13 cellular contexts compared by ENCODE assay signal in genomic region chr1:67960766-67961165, GRCh38.
A peak's percentile ranks its signal among the peaks of the same experiment; 100 is the strongest.
DNase-seq lines count a peak whose midpoint lies in the region; ATAC-seq and TF ChIP-seq lines count a peak whose summit lies in the region.
"Had no signal": no experiment of that assay in that cellular context is flagged by ENCODE, and none has a peak within 500 bp of the region (broad histone marks: within the 10 kb centered on the region; RNA-seq: fewer than 3 reads in every experiment).

No MANE protein-coding gene starts in this region.

- H3K9ac ChIP-seq in IMR-90 (ENCODE audit: low read depth, low read length): no peak overlapping the region

- DNase-seq in IMR-90 (no peak), NCI-H446 treated with DMSO at 0.1 percent for 48 hours (lab: John Stamatoyannopoulos, UW) (peak; percentile 16), amniotic epithelial cell (ENCODE audit: low read depth) (peak; percentile 37), PC-9 (no peak)
- no peak for DNase-seq in stimulated activated effector memory CD8-positive, alpha-beta T cell treated with anti-CD3 and anti-CD28 coated beads, Interleukin-12 subunit alpha, Interleukin-12 subunit beta, amount 100 ng/mL, for 72 hours (ENCODE audit: low spot score in 2 of 2)
- no peak for DNase-seq in CD4-positive, alpha-beta memory T cell
- DNase-seq: C1 segment of cervical spinal cord; CD8-positive, alpha-beta T cell; DMS 273 treated with DMSO at 0.1 percent for 48 hours; DND-41; GOT3 had no signal

- no peaks in the 10 kb centered on the region for H3K36me3 ChIP-seq in IMR-90 (ENCODE audit: control insufficient read depth, insufficient read depth, low read length)
- no peaks in the 10 kb centered on the region for H3K36me3 ChIP-seq in CD4-positive, alpha-beta memory T cell (ENCODE audit: insufficient read depth, low read length)
- H3K36me3 ChIP-seq in PC-9 (ENCODE audit: low read depth): no peaks in the 10 kb centered on the region
- H3K36me3 ChIP-seq: HAP-1 had no signal

- H3K4me3 Mint-ChIP-seq in stimulated activated effector memory CD8-positive, alpha-beta T cell treated with anti-CD3 and anti-CD28 coated beads, Interleukin-12 subunit alpha, Interleukin-12 subunit beta, amount 100 ng/mL, for 72 hours: no peak overlapping the region
- H3K4me3 Mint-ChIP-seq in CD4-positive, alpha-beta memory T cell: no peak overlapping the region
- H3K4me3 Mint-ChIP-seq: CD8-positive, alpha-beta T cell had no signal

- H3K56ac ChIP-seq in IMR-90 (ENCODE audit: extremely low read depth, insufficient read depth, low read length): no peak overlapping the region

- POLR2A ChIA-PET in IMR-90 (lab: Charles Lee; ENCODE audit: unreplicated experiment): no interaction called here
- POLR2A ChIA-PET in CD4-positive, alpha-beta memory T cell (lab: Charles Lee; ENCODE audit: partially characterized antibody): no interaction called here
- POLR2A ChIA-PET in PC-9 (lab: Charles Lee; ENCODE audit: unreplicated experiment): no interaction called here

- no peak overlapping the region for H3K14ac ChIP-seq in IMR-90 (replicated peaks; ENCODE audit: low read depth, low read length)

- BruUV-seq in IMR-90 (replicated peaks; lab: Mats Ljungman, UMichigan) (no TSS peak), PC-9 (replicated peaks; lab: Mats Ljungman, UMichigan) (no TSS peak)

- H3K4me1 ChIP-seq in IMR-90 (ENCODE audit: control insufficient read depth, insufficient read depth, low read length): peaks cover 2% of the 10 kb centered on the region; the same call in 1 of the 2 replicates
- H3K4me1 ChIP-seq in CD4-positive, alpha-beta memory T cell (ENCODE audit: insufficient read depth, low read length): no peaks in the 10 kb centered on the region
- H3K4me1 ChIP-seq in PC-9 (replicated peaks; ENCODE audit: insufficient read depth): no peaks in the 10 kb centered on the region
- H3K4me1 ChIP-seq: HAP-1 had no signal

- H3K9me3 Mint-ChIP-seq in stimulated activated effector memory CD8-positive, alpha-beta T cell treated with anti-CD3 and anti-CD28 coated beads, Interleukin-12 subunit alpha, Interleukin-12 subunit beta, amount 100 ng/mL, for 72 hours: peaks cover 11% of the 10 kb centered on the region
- peaks cover 0 to 29% (median 21%) of the 10 kb centered on the region in 8 donors for H3K9me3 Mint-ChIP-seq in CD4-positive, alpha-beta memory T cell

- H3K4me2 ChIP-seq in IMR-90 (ENCODE audit: low read depth, low read length): no peak overlapping the region
- no peak overlapping the region for H3K4me2 ChIP-seq in PC-9

- 0 out of 2 replicates have a peak, but pooled peaks cover 4% of the 10 kb centered on the region for H3K9me1 ChIP-seq in IMR-90 (ENCODE audit: insufficient read depth, low read length)

- H3K36me3 Mint-ChIP-seq in stimulated activated effector memory CD8-positive, alpha-beta T cell treated with anti-CD3 and anti-CD28 coated beads, Interleukin-12 subunit alpha, Interleukin-12 subunit beta, amount 100 ng/mL, for 72 hours: no peaks in the 10 kb centered on the region
- no peaks in the 10 kb centered on the region for H3K36me3 Mint-ChIP-seq in CD4-positive, alpha-beta memory T cell
- H3K36me3 Mint-ChIP-seq: CD8-positive, alpha-beta T cell had no signal

- CTCF ChIA-PET in IMR-90 (lab: Yijun Ruan, JAX): no interaction called here
- CTCF ChIA-PET in CD4-positive, alpha-beta memory T cell (lab: Charles Lee; ENCODE audit: partially characterized antibody): no interaction called here
- CTCF ChIA-PET in PC-9 (lab: Charles Lee): no interaction called here

- no peak overlapping the region; the same call in 1 of the 2 replicates for H4K91ac ChIP-seq in IMR-90 (ENCODE audit: insufficient read depth, low read depth, low read length)

- H3K9me3 ChIP-seq in IMR-90 (ENCODE audit: control insufficient read depth, insufficient read depth, low read length) (peaks cover 11% of the 10 kb centered on the region), PC-9 (ENCODE audit: insufficient read depth, low read depth) (peaks cover 18% of the 10 kb centered on the region)
- H3K9me3 ChIP-seq in CD4-positive, alpha-beta memory T cell (ENCODE audit: control insufficient read depth in 1 of 2, low read length in 2 of 2): no peaks in the 10 kb centered on the region
- H3K9me3 ChIP-seq: HAP-1 had no signal

- H3K27me3 Mint-ChIP-seq in CD4-positive, alpha-beta memory T cell: no peaks in the 10 kb centered on the region

- intact Hi-C loops in IMR-90 (cut with micrococcal nuclease): no loop called here
- intact Hi-C loops in CD4-positive, alpha-beta memory T cell (cut with micrococcal nuclease): no loop called here
- intact Hi-C loops in PC-9 (cut with micrococcal nuclease; ENCODE audit: unreplicated experiment): no loop called here

- no peak overlapping the region for H2BK120ac ChIP-seq in IMR-90 (ENCODE audit: low read depth, low read length)

- no peak for TF ChIP-seq POLR2A in IMR-90 (IDR thresholded peaks at IDR 0.05; ENCODE audit: low read depth, low read length)

- H4K20me1 ChIP-seq in IMR-90 (ENCODE audit: insufficient read depth, low read length) (no peaks in the 10 kb centered on the region), PC-9 (ENCODE audit: insufficient read depth) (no peaks in the 10 kb centered on the region)

- no peak overlapping the region for H2BK15ac ChIP-seq in IMR-90 (ENCODE audit: low read depth, low read length)

- H3K4ac ChIP-seq in IMR-90 (ENCODE audit: low read depth, low read length): no peak overlapping the region

- no peaks in the 10 kb centered on the region for H3K79me2 ChIP-seq in PC-9 (ENCODE audit: low read depth)

- no peak for TF ChIP-seq CTCF in IMR-90 (conservative IDR thresholded peaks at IDR 0.05; ENCODE audit: low read depth, low read length)
- no peak for TF ChIP-seq CTCF in PC-9 (conservative IDR thresholded peaks at IDR 0.05)

- H2AK5ac ChIP-seq in IMR-90 (ENCODE audit: low read depth, low read length): no peak overlapping the region

- H3K18ac ChIP-seq in IMR-90 (ENCODE audit: low read depth, low read length): no peak overlapping the region

- no peak overlapping the region for H2BK20ac ChIP-seq in IMR-90 (ENCODE audit: low read depth, low read length)

- no peaks in the 10 kb centered on the region for H3K79me1 ChIP-seq in IMR-90 (ENCODE audit: low read depth in 1 of 2, low read length in 2 of 2)

- no peaks in the 10 kb centered on the region for H3K9me2 ChIP-seq in PC-9 (ENCODE audit: insufficient read depth)

- no peak overlapping the region for H3K23ac ChIP-seq in IMR-90 (ENCODE audit: low read depth, low read length)

- no peak overlapping the region for H4K8ac ChIP-seq in IMR-90 (ENCODE audit: low read depth in 2 of 2, low read length in 2 of 2)

- ATAC-seq in IMR-90 (ENCODE audit: low read depth) (no peak), HG02981 (IDR thresholded peaks at IDR 0.05; ENCODE audit: unreplicated experiment) (no peak)
- peak; percentile 19 for ATAC-seq in stimulated activated effector memory CD8-positive, alpha-beta T cell treated with anti-CD3 and anti-CD28 coated beads, Interleukin-12 subunit alpha, Interleukin-12 subunit beta, amount 100 ng/mL, for 72 hours
- ATAC-seq: CD8-positive, alpha-beta T cell had no signal

- dilution Hi-C loops in IMR-90 (cut with HindIII; ENCODE audit: low sequenced_read_pairs, unreplicated experiment): no loop called here

- H3K4me3 ChIP-seq in IMR-90 (ENCODE audit: insufficient read depth, low read depth, low read length) (no peak overlapping the region), PC-9 (no peak overlapping the region)
- H3K4me3 ChIP-seq in CD4-positive, alpha-beta memory T cell (ENCODE audit: low read length in 2 of 2): no peak overlapping the region
- H3K4me3 ChIP-seq: HAP-1 had no signal

- H2BK5ac ChIP-seq in IMR-90 (ENCODE audit: low read depth, low read length, poor library complexity, severe bottlenecking): no peak overlapping the region

- H3K27ac Mint-ChIP-seq in stimulated activated effector memory CD8-positive, alpha-beta T cell treated with anti-CD3 and anti-CD28 coated beads, Interleukin-12 subunit alpha, Interleukin-12 subunit beta, amount 100 ng/mL, for 72 hours: no peak overlapping the region
- no peak overlapping the region for H3K27ac Mint-ChIP-seq in CD4-positive, alpha-beta memory T cell
- H3K27ac Mint-ChIP-seq: CD8-positive, alpha-beta T cell had no signal

- H3K27ac ChIP-seq in IMR-90 (ENCODE audit: insufficient read depth, low read length) (no peak overlapping the region), PC-9 (no peak overlapping the region)
- no peak overlapping the region for H3K27ac ChIP-seq in CD4-positive, alpha-beta memory T cell (ENCODE audit: low read depth, low read length)

- H2AFZ ChIP-seq in IMR-90 (replicated peaks; ENCODE audit: low read length, poor library complexity) (peak overlapping the region; percentile 45), PC-9 (no peak overlapping the region)

- peak overlapping the region; percentile 12 for H2AK9ac ChIP-seq in IMR-90 (replicated peaks; ENCODE audit: low read depth, low read length, poor library complexity)

- in situ Hi-C loops in IMR-90 (cut with MboI; ENCODE audit: low sequenced_read_pairs): no loop called here

- no peak for TF ChIP-seq RAD21 in IMR-90 (IDR thresholded peaks at IDR 0.05; ENCODE audit: low read length)

- H3K27me3 ChIP-seq in IMR-90 (ENCODE audit: control insufficient read depth, insufficient read depth, low read length) (no peaks in the 10 kb centered on the region), PC-9 (ENCODE audit: insufficient read depth, low read depth) (no peaks in the 10 kb centered on the region)
- H3K27me3 ChIP-seq in CD4-positive, alpha-beta memory T cell (ENCODE audit: insufficient read depth, low read length): no peaks in the 10 kb centered on the region

- no peaks in the 10 kb centered on the region for H3F3A ChIP-seq in PC-9 (ENCODE audit: insufficient read depth, low read depth)

- H4K5ac ChIP-seq in IMR-90 (ENCODE audit: low read depth, low read length): no peak overlapping the region

- no peaks in the 10 kb centered on the region for H3K4me1 Mint-ChIP-seq in stimulated activated effector memory CD8-positive, alpha-beta T cell treated with anti-CD3 and anti-CD28 coated beads, Interleukin-12 subunit alpha, Interleukin-12 subunit beta, amount 100 ng/mL, for 72 hours
- H3K4me1 Mint-ChIP-seq in CD4-positive, alpha-beta memory T cell: no peaks in the 10 kb centered on the region

- WGBS in IMR-90 (ENCODE audit: extremely low coverage in 2 of 2, insufficient read length in 1 of 2), 2 experiments: no CpG with 5 or more reads among the region's 2 CpGs

TF ChIP-seq in IMR-90, 13 proteins besides CTCF, POLR2A, EP300 and RAD21 (continues in another document):
- TF ChIP-seq RFX5 (IDR thresholded peaks at IDR 0.05; ENCODE audit: low read depth, low read length): no peak
- no peak for TF ChIP-seq ELK1 (IDR thresholded peaks at IDR 0.05; ENCODE audit: borderline replicate concordance, low read depth, low read length)
- no peak for TF ChIP-seq SMC3 (IDR thresholded peaks at IDR 0.05; ENCODE audit: low read depth, low read length)

Comparison
In these comparisons a context has a peak if more than half of its experiments do, and no peak if none do; other contexts are left out.
1. DNase-seq: peak in NCI-H446 treated with DMSO at 0.1 percent for 48 hours (single experiment) and amniotic epithelial cell (single experiment); none in IMR-90 (single experiment), stimulated activated effector memory CD8-positive, alpha-beta T cell treated with anti-CD3 and anti-CD28 coated beads, Interleukin-12 subunit alpha, Interleukin-12 subunit beta, amount 100 ng/mL, for 72 hours (0 of 2), CD4-positive, alpha-beta memory T cell (0 of 5) and PC-9 (0 of 2).